1 cellular context compared by ENCODE assay signal in genomic region chr20:43530321-43531090, GRCh38.
TF ChIP-seq lines count a peak whose summit lies in the region.

No MANE protein-coding gene starts in this region.

TF ChIP-seq in HepG2, 621 proteins besides CTCF, POLR2A, EP300 and RAD21 (continued from another document and continues in another):
- peak; percentile 56; the same call in 1 of the 2 replicates for TF ChIP-seq CAMTA2 (CRISPR knock-in tag; IDR thresholded peaks at IDR 0.05; ENCODE audit: borderline replicate concordance)
- TF ChIP-seq CC2D1A (CRISPR knock-in tag; IDR thresholded peaks at IDR 0.05) = peak; percentile 93; the same call in 1 of the 2 replicates
- TF ChIP-seq HNF1B (CRISPR knock-in tag; IDR thresholded peaks at IDR 0.05) = peak; percentile 98
- peak; percentile 91 for TF ChIP-seq ZNF605 (CRISPR knock-in tag; IDR thresholded peaks at IDR 0.05)
- TF ChIP-seq ZNF251 (CRISPR knock-in tag; IDR thresholded peaks at IDR 0.05) = no peak
- TF ChIP-seq ZNF30 (CRISPR knock-in tag; IDR thresholded peaks at IDR 0.05) = no peak
- no peak for TF ChIP-seq ZNF446 (CRISPR knock-in tag; IDR thresholded peaks at IDR 0.05)
- no peak for TF ChIP-seq CREM (IDR thresholded peaks at IDR 0.05)
- TF ChIP-seq CREM (CRISPR knock-in tag; IDR thresholded peaks at IDR 0.05) = no peak
- TF ChIP-seq, protein P1, sequence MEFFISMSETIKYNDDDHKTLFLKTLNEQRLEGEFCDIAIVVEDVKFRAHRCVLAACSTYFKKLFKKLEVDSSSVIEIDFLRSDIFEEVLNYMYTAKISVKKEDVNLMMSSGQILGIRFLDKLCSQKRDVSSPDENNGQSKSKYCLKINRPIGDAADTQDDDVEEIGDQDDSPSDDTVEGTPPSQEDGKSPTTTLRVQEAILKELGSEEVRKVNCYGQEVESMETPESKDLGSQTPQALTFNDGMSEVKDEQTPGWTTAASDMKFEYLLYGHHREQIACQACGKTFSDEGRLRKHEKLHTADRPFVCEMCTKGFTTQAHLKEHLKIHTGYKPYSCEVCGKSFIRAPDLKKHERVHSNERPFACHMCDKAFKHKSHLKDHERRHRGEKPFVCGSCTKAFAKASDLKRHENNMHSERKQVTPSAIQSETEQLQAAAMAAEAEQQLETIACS (CRISPR knock-in tag; IDR thresholded peaks at IDR 0.05) = peak; percentile 44; the same call in 1 of the 2 replicates
- TF ChIP-seq ZNF280B (CRISPR knock-in tag; IDR thresholded peaks at IDR 0.05; ENCODE audit: borderline replicate concordance) = peak; percentile 94; the same call in 1 of the 2 replicates
- TF ChIP-seq SNRNP70 (IDR thresholded peaks at IDR 0.05; ENCODE audit: low read depth, low read length) = no peak
- peak; percentile 87; the same call in 1 of the 2 replicates for TF ChIP-seq NKX3-1 (CRISPR knock-in tag; IDR thresholded peaks at IDR 0.05)
- TF ChIP-seq SCMH1 (CRISPR knock-in tag; IDR thresholded peaks at IDR 0.05; ENCODE audit: borderline replicate concordance) = no peak
- TF ChIP-seq ZNF740 (CRISPR knock-in tag; IDR thresholded peaks at IDR 0.05) = peak; percentile 83; the same call in 1 of the 2 replicates
- TF ChIP-seq, protein P2, sequence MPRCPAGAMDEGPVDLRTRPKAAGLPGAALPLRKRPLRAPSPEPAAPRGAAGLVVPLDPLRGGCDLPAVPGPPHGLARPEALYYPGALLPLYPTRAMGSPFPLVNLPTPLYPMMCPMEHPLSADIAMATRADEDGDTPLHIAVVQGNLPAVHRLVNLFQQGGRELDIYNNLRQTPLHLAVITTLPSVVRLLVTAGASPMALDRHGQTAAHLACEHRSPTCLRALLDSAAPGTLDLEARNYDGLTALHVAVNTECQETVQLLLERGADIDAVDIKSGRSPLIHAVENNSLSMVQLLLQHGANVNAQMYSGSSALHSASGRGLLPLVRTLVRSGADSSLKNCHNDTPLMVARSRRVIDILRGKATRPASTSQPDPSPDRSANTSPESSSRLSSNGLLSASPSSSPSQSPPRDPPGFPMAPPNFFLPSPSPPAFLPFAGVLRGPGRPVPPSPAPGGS (CRISPR knock-in tag; IDR thresholded peaks at IDR 0.05) = peak; percentile 86
- TF ChIP-seq, protein P3, sequence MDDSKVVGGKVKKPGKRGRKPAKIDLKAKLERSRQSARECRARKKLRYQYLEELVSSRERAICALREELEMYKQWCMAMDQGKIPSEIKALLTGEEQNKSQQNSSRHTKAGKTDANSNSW (CRISPR knock-in tag; IDR thresholded peaks at IDR 0.05; ENCODE audit: borderline replicate concordance) = peak; percentile 41; the same call in 1 of the 2 replicates
- TF ChIP-seq KDM3A (CRISPR knock-in tag; IDR thresholded peaks at IDR 0.05; ENCODE audit: low read depth) = peak; percentile 88; the same call in 1 of the 2 replicates
- peak; percentile 47; the same call in 1 of the 2 replicates for TF ChIP-seq TCF7 (IDR thresholded peaks at IDR 0.05; ENCODE audit: low read depth)
- TF ChIP-seq KMT2B (CRISPR knock-in tag; IDR thresholded peaks at IDR 0.05) = peak; percentile 77
- peak; percentile 99 for TF ChIP-seq KDM5B (CRISPR knock-in tag; IDR thresholded peaks at IDR 0.05; ENCODE audit: borderline replicate concordance)
- no peak for TF ChIP-seq ONECUT2 (CRISPR knock-in tag; IDR thresholded peaks at IDR 0.05)
- TF ChIP-seq ZNF878 (CRISPR knock-in tag; IDR thresholded peaks at IDR 0.05) = peak; percentile 98
- peak; percentile 53 for TF ChIP-seq ZFY (CRISPR knock-in tag; IDR thresholded peaks at IDR 0.05)
- TF ChIP-seq PHB2 (IDR thresholded peaks at IDR 0.05; ENCODE audit: partially characterized antibody) = no peak
- TF ChIP-seq GABPA (IDR thresholded peaks at IDR 0.05; ENCODE audit: low read depth, low read length) = no peak
- TF ChIP-seq GABPA (CRISPR knock-in tag; IDR thresholded peaks at IDR 0.05; ENCODE audit: low read depth) = no peak
- TF ChIP-seq ZMYM3 (CRISPR knock-in tag; IDR thresholded peaks at IDR 0.05) = peak; percentile 73
- TF ChIP-seq ZNF17 (CRISPR knock-in tag; IDR thresholded peaks at IDR 0.05) = 0 out of 2 replicates have a peak, but pooled peaks have one; percentile 71
- peak; percentile 57 for TF ChIP-seq CEBPG (CRISPR knock-in tag; IDR thresholded peaks at IDR 0.05)
- TF ChIP-seq MAF1 (CRISPR knock-in tag; IDR thresholded peaks at IDR 0.05; ENCODE audit: borderline replicate concordance) = no peak
- TF ChIP-seq NFE2 (CRISPR knock-in tag; IDR thresholded peaks at IDR 0.05) = no peak
- peak; percentile 94 for TF ChIP-seq SOX5 (CRISPR knock-in tag; IDR thresholded peaks at IDR 0.05; ENCODE audit: borderline replicate concordance)
- peak; percentile 74; the same call in 1 of the 2 replicates for TF ChIP-seq SRY (CRISPR knock-in tag; IDR thresholded peaks at IDR 0.05)
- TF ChIP-seq, protein P4, sequence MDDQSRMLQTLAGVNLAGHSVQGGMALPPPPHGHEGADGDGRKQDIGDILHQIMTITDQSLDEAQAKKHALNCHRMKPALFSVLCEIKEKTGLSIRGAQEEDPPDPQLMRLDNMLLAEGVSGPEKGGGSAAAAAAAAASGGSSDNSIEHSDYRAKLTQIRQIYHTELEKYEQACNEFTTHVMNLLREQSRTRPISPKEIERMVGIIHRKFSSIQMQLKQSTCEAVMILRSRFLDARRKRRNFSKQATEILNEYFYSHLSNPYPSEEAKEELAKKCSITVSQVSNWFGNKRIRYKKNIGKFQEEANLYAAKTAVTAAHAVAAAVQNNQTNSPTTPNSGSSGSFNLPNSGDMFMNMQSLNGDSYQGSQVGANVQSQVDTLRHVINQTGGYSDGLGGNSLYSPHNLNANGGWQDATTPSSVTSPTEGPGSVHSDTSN (CRISPR knock-in tag; IDR thresholded peaks at IDR 0.05; ENCODE audit: borderline replicate concordance) = no peak
- TF ChIP-seq ZNF644 (CRISPR knock-in tag; IDR thresholded peaks at IDR 0.05; ENCODE audit: low read depth) = peak; percentile 83
- TF ChIP-seq SETDB1 (CRISPR knock-in tag; IDR thresholded peaks at IDR 0.05; ENCODE audit: borderline replicate concordance) = peak; percentile 86
- peak; percentile 97 for TF ChIP-seq ZBTB43 (CRISPR knock-in tag; conservative IDR thresholded peaks at IDR 0.05)
- TF ChIP-seq, protein P5, sequence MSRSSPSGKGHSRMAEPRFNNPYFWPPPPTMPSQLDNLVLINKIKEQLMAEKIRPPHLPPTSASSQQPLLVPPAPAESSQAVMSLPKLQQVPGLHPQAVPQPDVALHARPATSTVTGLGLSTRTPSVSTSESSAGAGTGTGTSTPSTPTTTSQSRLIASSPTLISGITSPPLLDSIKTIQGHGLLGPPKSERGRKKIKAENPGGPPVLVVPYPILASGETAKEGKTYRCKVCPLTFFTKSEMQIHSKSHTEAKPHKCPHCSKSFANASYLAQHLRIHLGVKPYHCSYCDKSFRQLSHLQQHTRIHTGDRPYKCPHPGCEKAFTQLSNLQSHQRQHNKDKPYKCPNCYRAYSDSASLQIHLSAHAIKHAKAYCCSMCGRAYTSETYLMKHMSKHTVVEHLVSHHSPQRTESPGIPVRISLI (CRISPR knock-in tag; IDR thresholded peaks at IDR 0.05; ENCODE audit: borderline replicate concordance) = peak; percentile 59; the same call in 1 of the 2 replicates
- TF ChIP-seq, protein P6, sequence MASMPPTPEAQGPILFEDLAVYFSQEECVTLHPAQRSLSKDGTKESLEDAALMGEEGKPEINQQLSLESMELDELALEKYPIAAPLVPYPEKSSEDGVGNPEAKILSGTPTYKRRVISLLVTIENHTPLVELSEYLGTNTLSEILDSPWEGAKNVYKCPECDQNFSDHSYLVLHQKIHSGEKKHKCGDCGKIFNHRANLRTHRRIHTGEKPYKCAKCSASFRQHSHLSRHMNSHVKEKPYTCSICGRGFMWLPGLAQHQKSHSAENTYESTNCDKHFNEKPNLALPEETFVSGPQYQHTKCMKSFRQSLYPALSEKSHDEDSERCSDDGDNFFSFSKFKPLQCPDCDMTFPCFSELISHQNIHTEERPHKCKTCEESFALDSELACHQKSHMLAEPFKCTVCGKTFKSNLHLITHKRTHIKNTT (CRISPR knock-in tag; IDR thresholded peaks at IDR 0.05) = no peak
- TF ChIP-seq, protein P7, sequence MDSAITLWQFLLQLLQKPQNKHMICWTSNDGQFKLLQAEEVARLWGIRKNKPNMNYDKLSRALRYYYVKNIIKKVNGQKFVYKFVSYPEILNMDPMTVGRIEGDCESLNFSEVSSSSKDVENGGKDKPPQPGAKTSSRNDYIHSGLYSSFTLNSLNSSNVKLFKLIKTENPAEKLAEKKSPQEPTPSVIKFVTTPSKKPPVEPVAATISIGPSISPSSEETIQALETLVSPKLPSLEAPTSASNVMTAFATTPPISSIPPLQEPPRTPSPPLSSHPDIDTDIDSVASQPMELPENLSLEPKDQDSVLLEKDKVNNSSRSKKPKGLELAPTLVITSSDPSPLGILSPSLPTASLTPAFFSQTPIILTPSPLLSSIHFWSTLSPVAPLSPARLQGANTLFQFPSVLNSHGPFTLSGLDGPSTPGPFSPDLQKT (CRISPR knock-in tag; IDR thresholded peaks at IDR 0.05; ENCODE audit: borderline replicate concordance) = no peak
- TF ChIP-seq ZHX2 (IDR thresholded peaks at IDR 0.05; ENCODE audit: low read depth) = peak; percentile 54; the same call in 1 of the 2 replicates
- TF ChIP-seq ZHX2 (CRISPR knock-in tag; IDR thresholded peaks at IDR 0.05; ENCODE audit: borderline replicate concordance) = peak; percentile 6; the same call in 1 of the 2 replicates
- TF ChIP-seq IRF2 (CRISPR knock-in tag; IDR thresholded peaks at IDR 0.05) = peak; percentile 92
- no peak for TF ChIP-seq ZNF496 (CRISPR knock-in tag; IDR thresholded peaks at IDR 0.05; ENCODE audit: insufficient replicate concordance)
- TF ChIP-seq SUZ12 (IDR thresholded peaks at IDR 0.05; ENCODE audit: low read depth, low read length) = 0 out of 2 replicates have a peak, but pooled peaks have one; percentile 17
- TF ChIP-seq NR2F1 (CRISPR knock-in tag; IDR thresholded peaks at IDR 0.05) = peak; percentile 52 to 64
- TF ChIP-seq ZNF557 (CRISPR knock-in tag; IDR thresholded peaks at IDR 0.05) = peak; percentile 33; the same call in 1 of the 2 replicates
